ENCODE assay signal across 22 cellular contexts in genomic region chr16:85017603-85018002, GRCh38. TPM values are rescaled to one million over a fixed set of nuclear protein-coding genes. Genes with fewer than 3 reads are reported as not detected.
A peak's percentile ranks its signal among the peaks of the same experiment; 100 is the strongest.
DNase-seq lines count a peak whose midpoint lies in the region; ATAC-seq, FAIRE-seq and TF ChIP-seq lines count a peak whose summit lies in the region.
"Had no signal": no experiment of that assay in that cellular context is flagged by ENCODE, and none has a peak within 500 bp of the region (broad histone marks: within the 10 kb centered on the region; RNA-seq: fewer than 3 reads in every experiment).

No MANE protein-coding gene starts in this region.

- DNase-seq in HTR-8/SVneo (ENCODE audit: insufficient read length, low spot score) = no peak
- no peak for DNase-seq in K562 (ENCODE audit: extremely low read depth in 1 of 4, low spot score in 3 of 4)
- no peak for DNase-seq in mesothelial cell of epicardium (ENCODE audit: low spot score in 2 of 2, unreplicated experiment in 2 of 2)
- no peak for DNase-seq in osteocyte (ENCODE audit: extremely low spot score, unreplicated experiment)
- DNase-seq in transverse colon = no peak
- DNase-seq: CD8-positive, alpha-beta memory T cell; DMS79 treated with DMSO at 0.1 percent for 48 hours; NCI-H1105; NCI-H1436 treated with DMSO at 0.1 percent for 48 hours; NCI-H187 treated with DMSO at 0.1 percent for 48 hours; NCI-H2171 treated with DMSO at 0.1 percent for 48 hours; NCI-H345; NCI-H524; NCI-H748 treated with DMSO at 0.1 percent for 48 hours had no signal

- FAIRE-seq in HTR-8/SVneo (lab: Jason Lieb, UNC) = peak; percentile 46
- no peak for FAIRE-seq in K562 (lab: Jason Lieb, UNC)
- FAIRE-seq: A549, GM12891, H54, HepG2 had no signal

- intact Hi-C loops in K562 (cut with micrococcal nuclease) (no loop called here), transverse colon (cut with DNase I; ENCODE audit: low total_unique reads) (no loop called here)

- H3K36me3 ChIP-seq in K562 (ENCODE audit: control insufficient read depth, insufficient read depth, low read length) (no peaks in the 10 kb centered on the region), skeletal muscle satellite cell (ENCODE audit: insufficient read depth, low read length) (no peaks in the 10 kb centered on the region), transverse colon (no peaks in the 10 kb centered on the region)
- H3K36me3 ChIP-seq: SJCRH30 had no signal

- in situ Hi-C loops in K562 (cut with MboI) = no loop called here
- in situ Hi-C loops in transverse colon (cut with MboI; ENCODE audit: low pct_ligation_motif_present in 1 of 4, low pct_unique_long_range_greater_than_20kb in 1 of 4, low sequenced_read_pairs in 3 of 4) = no loop called here

- H3K9me3 Mint-ChIP-seq in mesothelial cell of epicardium (peaks cover 2% of the 10 kb centered on the region), osteocyte (ENCODE audit: unreplicated experiment) (no peaks in the 10 kb centered on the region)
- H3K9me3 Mint-ChIP-seq: CD8-positive, alpha-beta memory T cell had no signal

- TF ChIP-seq CTCF in K562 (IDR thresholded peaks at IDR 0.05 in 2 of 3, conservative IDR thresholded peaks at IDR 0.05 in 1 of 3; ENCODE audit: insufficient read depth in 2 of 3, low read depth in 1 of 3, low read length in 3 of 3) (no peak), mesothelial cell of epicardium (IDR thresholded peaks at IDR 0.05; ENCODE audit: unreplicated experiment) (no peak), osteocyte (IDR thresholded peaks at IDR 0.05) (no peak), transverse colon (IDR thresholded peaks at IDR 0.05) (no peak)

- no peaks in the 10 kb centered on the region for H3K9me3 ChIP-seq in K562 (replicated peaks; ENCODE audit: control insufficient read depth, insufficient read depth, low read depth, low read length)
- H3K9me3 ChIP-seq in skeletal muscle satellite cell (replicated peaks; ENCODE audit: low read length) = no peaks in the 10 kb centered on the region
- H3K9me3 ChIP-seq in transverse colon = no peaks in the 10 kb centered on the region
- H3K9me3 ChIP-seq: A549, SJCRH30 had no signal

- CTCF ChIA-PET in K562 (lab: Yijun Ruan, JAX; ENCODE audit: low intra/inter-chr PET ratio) = no interaction called here

- peaks cover 6 to 12% of the 10 kb centered on the region in 2 experiments; a peak in 4 of 5 replicates for H3K27me3 ChIP-seq in K562 (ENCODE audit: control insufficient read depth in 2 of 2, insufficient read depth in 2 of 2, low read length in 2 of 2)
- H3K27me3 ChIP-seq in skeletal muscle satellite cell (ENCODE audit: control insufficient read depth, insufficient read depth, low read length) = peaks cover 15% of the 10 kb centered on the region
- H3K27me3 ChIP-seq in transverse colon = no peaks in the 10 kb centered on the region
- H3K27me3 ChIP-seq: SJCRH30 had no signal

- H3K4me3 Mint-ChIP-seq in mesothelial cell of epicardium = no peak overlapping the region
- no peak overlapping the region for H3K4me3 Mint-ChIP-seq in osteocyte (ENCODE audit: unreplicated experiment)
- H3K4me3 Mint-ChIP-seq: CD8-positive, alpha-beta memory T cell had no signal

- H3K4me1 ChIP-seq in K562 (replicated peaks in 1 of 2; ENCODE audit: control insufficient read depth in 2 of 2, insufficient read depth in 2 of 2, low read length in 2 of 2) (peaks cover 0 to 9% of the 10 kb centered on the region in 2 experiments; a peak in 4 of 5 replicates), skeletal muscle satellite cell (ENCODE audit: control insufficient read depth, insufficient read depth, low read length) (peaks cover 16% of the 10 kb centered on the region), transverse colon (peaks cover 3 to 37% (median 24%) of the 10 kb centered on the region in 4 donors)

- H3K27ac Mint-ChIP-seq in mesothelial cell of epicardium = peak overlapping the region; percentile 26
- no peak overlapping the region for H3K27ac Mint-ChIP-seq in osteocyte (ENCODE audit: unreplicated experiment)
- H3K27ac Mint-ChIP-seq: CD8-positive, alpha-beta memory T cell had no signal

- no peak overlapping the region for H2AFZ ChIP-seq in K562 (ENCODE audit: low read depth, low read length)

- ATAC-seq in K562 = no peak
- ATAC-seq in HG03039 (IDR thresholded peaks at IDR 0.05; ENCODE audit: unreplicated experiment) = no peak
- ATAC-seq: HepG2, PC-3 had no signal

- H3K79me2 ChIP-seq in K562 (ENCODE audit: control insufficient read depth, insufficient read depth, low read length) = no peaks in the 10 kb centered on the region

- no peak overlapping the region for H3K9ac ChIP-seq in K562 (ENCODE audit: insufficient read depth in 1 of 2, low read depth in 2 of 2, low read length in 2 of 2)
- H3K9ac ChIP-seq in skeletal muscle satellite cell (ENCODE audit: low read depth, low read length) = no peak overlapping the region

- H3K9me1 ChIP-seq in K562 (ENCODE audit: control insufficient read depth, insufficient read depth, low read length) = no peaks in the 10 kb centered on the region

- BruUV-seq in K562 (replicated peaks; lab: Mats Ljungman, UMichigan) = no TSS peak

- H4K20me1 ChIP-seq in K562 (replicated peaks; ENCODE audit: control insufficient read depth, insufficient read depth, low read length) = no peaks in the 10 kb centered on the region

- H3K4me3 ChIP-seq in K562 (no peak overlapping the region), skeletal muscle satellite cell (ENCODE audit: low read length) (no peak overlapping the region), transverse colon (no peak overlapping the region)
- H3K4me3 ChIP-seq: A549, SJCRH30 had no signal

- H3K4me1 Mint-ChIP-seq in mesothelial cell of epicardium = peaks cover 17% of the 10 kb centered on the region
- peaks cover 6% of the 10 kb centered on the region for H3K4me1 Mint-ChIP-seq in osteocyte (ENCODE audit: unreplicated experiment)

- no peaks in the 10 kb centered on the region for H3K27me3 Mint-ChIP-seq in mesothelial cell of epicardium (ENCODE audit: low read depth)
- no peaks in the 10 kb centered on the region for H3K27me3 Mint-ChIP-seq in osteocyte (ENCODE audit: unreplicated experiment)

- no peak for TF ChIP-seq POLR2A in K562 (conservative IDR thresholded peaks at IDR 0.05)
- no peak for TF ChIP-seq POLR2A in transverse colon (IDR thresholded peaks at IDR 0.05)

- TF ChIP-seq RAD21 in K562 (CRISPR knock-in tag; conservative IDR thresholded peaks at IDR 0.05 in 1 of 2, IDR thresholded peaks at IDR 0.05 in 1 of 2) = no peak

- H3K4me2 ChIP-seq in K562 (ENCODE audit: insufficient read depth, low read length) = no peak overlapping the region
- H3K4me2 ChIP-seq in skeletal muscle satellite cell (ENCODE audit: low read length) = peak overlapping the region; percentile 16
- H3K4me2 ChIP-seq: A549 had no signal

- no peak for TF ChIP-seq EP300 in K562 (IDR thresholded peaks at IDR 0.05; ENCODE audit: low read length)
- TF ChIP-seq EP300 in transverse colon (IDR thresholded peaks at IDR 0.05; ENCODE audit: low read depth) = no peak

- no peak overlapping the region for H3K27ac ChIP-seq in K562 (ENCODE audit: extremely low read depth, low read depth, low read length)
- H3K27ac ChIP-seq in transverse colon = no peak overlapping the region
- H3K27ac ChIP-seq: A549, SJCRH30 had no signal

- POLR2A ChIA-PET in K562 (lab: Yijun Ruan, JAX) = no interaction called here

- H3K36me3 Mint-ChIP-seq in mesothelial cell of epicardium (no peaks in the 10 kb centered on the region), osteocyte (ENCODE audit: unreplicated experiment) (no peaks in the 10 kb centered on the region)

- 28% methylated on average over 7 of the region's 7 CpGs for WGBS in K562 (ENCODE audit: insufficient coverage, low coverage, missing lambda C conversion rate)
- WGBS in transverse colon (ENCODE audit: low coverage in 1 of 2), 2 donors = 70 to 83% methylated on average over 4 to 7 of the region's 7 CpGs

RNA-seq across cellular contexts. Expression of gene ZDHHC7, which starts 6.3 kb away (rescaled TPM):
- total RNA-seq in K562 (2011; cell fraction: chromatin; rRNA removed; ENCODE audit: low replicate concordance) = 116 and 182 TPM in 2 replicates
- 70.2 and 72.6 TPM in 2 replicates for total RNA-seq in K562 (2011; cell fraction: nucleolus; rRNA removed)
- total RNA-seq in K562 (2011; cell fraction: nucleoplasm; rRNA removed) = 82.7 and 89.1 TPM in 2 replicates
- total RNA-seq in K562 (2014; rRNA removed) = 37.4 and 42.5 TPM in 2 replicates
- total RNA-seq in K562 (2014; rRNA removed; fragmentation: Illumina TruSeq; extraction: Trizol) = 37.2 and 38.1 TPM in 2 replicates
- 44.5 and 44.6 TPM in 2 replicates for total RNA-seq in K562 (2015; rRNA removed; fragmentation: Illumina TruSeq; extraction: Trizol)
- 45.7 and 47.0 TPM in 2 replicates for total RNA-seq in K562 (2021)
- 36.5 and 42.5 TPM in 2 replicates for polyA plus RNA-seq in K562 (2011; rRNA removed)
- polyA plus RNA-seq in K562 (2011; cell fraction: cytosol; rRNA removed) = 43.9 and 59.7 TPM in 2 replicates
- 78.8 and 96.8 TPM in 2 replicates for polyA plus RNA-seq in K562 (2011; cell fraction: nucleus; rRNA removed)
- polyA plus RNA-seq in K562 (2012) = 37.6 and 39.5 TPM in 2 replicates
- polyA plus RNA-seq in K562 (2014; fragmentation: Illumina TruSeq; extraction: Trizol) = 48.2 and 49.7 TPM in 2 replicates
- polyA plus RNA-seq in K562 (2014; fragmentation: Nextera tagmentation; extraction: Ambion mirVana) = 1 to 10 TPM; 1.7 to 1.8 TPM
- polyA plus RNA-seq in K562 (2014; rRNA removed) = 31.3 and 39.8 TPM in 2 replicates
- polyA minus RNA-seq in K562 (2011; rRNA and poly(A)+ RNA removed) = 22.4 and 22.5 TPM in 2 replicates
- 14.8 and 19.9 TPM in 2 replicates for polyA minus RNA-seq in K562 (2011; cell fraction: cytosol; rRNA and poly(A)+ RNA removed)
- 17.2 and 23.5 TPM in 2 replicates for polyA minus RNA-seq in K562 (2011; cell fraction: nucleus; rRNA and poly(A)+ RNA removed)
- total RNA-seq in mesothelial cell of epicardium = 45.4 to 47.9 TPM (median 45.7 TPM) in 3 replicates
- 37.3 and 42.6 TPM in 2 replicates for total RNA-seq in skeletal muscle satellite cell (2012; rRNA removed)
- 53.6 and 53.7 TPM in 2 replicates for total RNA-seq in osteocyte
- total RNA-seq in transverse colon = 100 to 1,000 TPM; 100 to 940 (median 120) TPM

RNA-seq across cellular contexts. Expression of gene KIAA0513, which starts 10.0 kb away (rescaled TPM):
- 51.3 and 93.2 TPM in 2 replicates for total RNA-seq in K562 (2011; cell fraction: chromatin; rRNA removed; ENCODE audit: low replicate concordance)
- 39.2 and 39.4 TPM in 2 replicates for total RNA-seq in K562 (2011; cell fraction: nucleolus; rRNA removed)
- 29.0 and 33.3 TPM in 2 replicates for total RNA-seq in K562 (2011; cell fraction: nucleoplasm; rRNA removed)
- total RNA-seq in K562 (2014; rRNA removed) (11.0 and 11.2 TPM in 2 replicates), K562 (2014; rRNA removed; fragmentation: Illumina TruSeq; extraction: Trizol) (6.1 and 10.3 TPM in 2 replicates), K562 (2015; rRNA removed; fragmentation: Illumina TruSeq; extraction: Trizol) (9.3 and 9.7 TPM in 2 replicates), K562 (2021) (13.7 and 14.7 TPM in 2 replicates), mesothelial cell of epicardium (6.0 to 7.5 TPM (median 6.8 TPM) in 3 replicates), osteocyte (10.6 and 12.4 TPM in 2 replicates), transverse colon (10 to 100 TPM; 18.5 to 41.3 (median 34.5) TPM)
- polyA plus RNA-seq in K562 (2011; rRNA removed) (6.9 and 8.6 TPM in 2 replicates), K562 (2014; fragmentation: Illumina TruSeq; extraction: Trizol) (10.1 and 12.6 TPM in 2 replicates), K562 (2014; fragmentation: Nextera tagmentation; extraction: Ambion mirVana) (under 1 TPM; 0.18 to 0.36 TPM), K562 (2014; rRNA removed) (9.8 and 10.2 TPM in 2 replicates)
- 4.0 and 9.6 TPM in 2 replicates for polyA plus RNA-seq in K562 (2011; cell fraction: cytosol; rRNA removed)
- polyA plus RNA-seq in K562 (2011; cell fraction: nucleus; rRNA removed) = 6.8 and 12.9 TPM in 2 replicates
- 10.5 and 13.3 TPM in 2 replicates for polyA plus RNA-seq in K562 (2012)
- 7.7 and 17.3 TPM in 2 replicates for polyA minus RNA-seq in K562 (2011; rRNA and poly(A)+ RNA removed)
- polyA minus RNA-seq in K562 (2011; cell fraction: cytosol; rRNA and poly(A)+ RNA removed) = 5.1 and 6.4 TPM in 2 replicates
- 9.6 and 11.7 TPM in 2 replicates for polyA minus RNA-seq in K562 (2011; cell fraction: nucleus; rRNA and poly(A)+ RNA removed)
- 6.3 and 6.6 TPM in 2 replicates for total RNA-seq in skeletal muscle satellite cell (2012; rRNA removed)
